In the genomic region with DNA sequence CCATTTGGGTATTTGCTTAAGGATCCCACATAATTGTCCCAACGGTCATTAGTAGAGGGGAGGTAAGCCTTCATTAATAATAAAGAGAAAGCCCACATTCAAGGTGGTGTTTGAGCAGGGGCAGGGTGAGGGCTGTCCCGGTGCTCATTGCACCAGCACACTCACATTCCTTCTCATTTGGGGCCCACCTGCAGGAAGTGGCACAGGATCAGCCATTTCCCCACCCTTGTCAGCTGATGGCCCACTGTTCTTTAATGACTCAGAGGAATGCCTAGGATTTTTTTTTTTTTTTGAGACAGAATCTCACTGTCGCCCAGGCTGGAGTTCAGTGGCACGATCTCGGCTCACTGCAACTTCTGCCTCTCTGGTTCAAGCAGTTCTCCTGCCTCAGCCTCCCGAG, we compare ENCODE assay signal across 1 cellular context.
TF ChIP-seq lines count a peak whose summit lies in the region.

No MANE protein-coding gene starts in this region.

TF ChIP-seq in HepG2, 621 proteins besides CTCF, POLR2A, EP300 and RAD21:
- TF ChIP-seq ZFP36 (IDR thresholded peaks at IDR 0.05; ENCODE audit: borderline replicate concordance, low read depth, low read length, partially characterized antibody) (no peak), PHF21A (CRISPR knock-in tag; IDR thresholded peaks at IDR 0.05) (no peak), DPF2 (CRISPR knock-in tag; IDR thresholded peaks at IDR 0.05; ENCODE audit: borderline replicate concordance, low read depth) (no peak)
- TF ChIP-seq, protein P1, sequence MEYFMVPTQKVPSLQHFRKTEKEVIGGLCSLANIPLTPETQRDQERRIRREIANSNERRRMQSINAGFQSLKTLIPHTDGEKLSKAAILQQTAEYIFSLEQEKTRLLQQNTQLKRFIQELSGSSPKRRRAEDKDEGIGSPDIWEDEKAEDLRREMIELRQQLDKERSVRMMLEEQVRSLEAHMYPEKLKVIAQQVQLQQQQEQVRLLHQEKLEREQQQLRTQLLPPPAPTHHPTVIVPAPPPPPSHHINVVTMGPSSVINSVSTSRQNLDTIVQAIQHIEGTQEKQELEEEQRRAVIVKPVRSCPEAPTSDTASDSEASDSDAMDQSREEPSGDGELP (IDR thresholded peaks at IDR 0.05; ENCODE audit: borderline replicate concordance, low read depth), result peak; percentile 30; the same call in 1 of the 2 replicates
